Comparison of ENCODE assay signal across 9 cellular contexts in the genomic region with DNA sequence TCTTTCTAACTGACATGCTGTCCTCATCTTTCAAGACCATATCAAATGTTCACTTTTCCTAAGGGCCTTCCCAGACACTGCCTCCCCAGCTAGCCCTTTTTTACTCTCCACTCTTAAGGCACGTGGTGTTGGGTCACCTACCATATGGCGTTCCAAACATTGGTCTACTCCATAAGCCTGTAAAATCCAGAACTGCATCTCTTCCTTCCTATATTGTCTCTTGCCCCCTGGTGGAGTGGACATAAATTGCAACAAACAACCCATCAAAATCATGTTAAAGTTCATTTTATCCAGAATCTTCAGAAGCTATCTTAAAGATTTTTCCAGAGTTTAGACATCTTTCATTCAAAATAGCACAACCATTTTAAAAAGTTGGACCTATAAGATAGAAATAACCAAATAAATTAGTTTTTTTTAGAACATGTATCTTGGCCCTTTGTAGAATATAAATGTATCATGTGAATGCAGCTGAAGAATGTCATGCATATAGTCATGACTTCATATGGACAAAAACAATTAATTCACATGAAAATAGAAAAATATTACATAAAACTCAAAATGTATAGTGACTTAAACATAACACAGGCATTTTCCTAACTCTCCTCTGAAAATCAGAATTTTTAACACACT.
DNase-seq lines count a peak whose midpoint lies in the region; ATAC-seq, FAIRE-seq and TF ChIP-seq lines count a peak whose summit lies in the region.
"Had no signal": no experiment of that assay in that cellular context is flagged by ENCODE, and none has a peak within 500 bp of the region (broad histone marks: within the 10 kb centered on the region; RNA-seq: fewer than 3 reads in every experiment).

No MANE protein-coding gene starts in this region.

- H3K4me2 ChIP-seq in Loucy (ENCODE audit: low read depth, low read length, poor library complexity, severe bottlenecking) (no peak overlapping the region), K562 (ENCODE audit: insufficient read depth, low read length) (no peak overlapping the region), neural cell (ENCODE audit: low read length) (no peak overlapping the region)

- H3K9me1 ChIP-seq in K562 (ENCODE audit: control insufficient read depth, insufficient read depth, low read length): no peaks in the 10 kb centered on the region

- TF ChIP-seq CTCF in GM12865 (IDR thresholded peaks at IDR 0.05; ENCODE audit: insufficient read depth, low read depth, low read length, missing control alignments) (peak; percentile 59), Loucy (conservative IDR thresholded peaks at IDR 0.05; ENCODE audit: low read length) (peak; percentile 66), K562 (IDR thresholded peaks at IDR 0.05 in 2 of 3, conservative IDR thresholded peaks at IDR 0.05 in 1 of 3; ENCODE audit: insufficient read depth in 2 of 3, low read depth in 1 of 3, low read length in 3 of 3) (peak; percentile 46 to 75 (median 60); a peak in 5 of 6 replicates), neural cell (IDR thresholded peaks at IDR 0.05; ENCODE audit: poor library complexity, severe bottlenecking) (peak; percentile 32)

- intact Hi-C loops in K562 (cut with micrococcal nuclease): loop anchor here (1.0 to 10.0 kb wide), 4 partner anchors 281 to 887 kb away; no protein-coding TSS in a partner anchor

- H3K27ac ChIP-seq in K562 (ENCODE audit: extremely low read depth, low read depth, low read length) (no peak overlapping the region), neural cell (ENCODE audit: low read length) (no peak overlapping the region)

- BruUV-seq in K562 (replicated peaks; lab: Mats Ljungman, UMichigan): no TSS peak

- peak; percentile 73 for FAIRE-seq in A204.1 (lab: Jason Lieb, UNC)
- FAIRE-seq in K562 (lab: Jason Lieb, UNC): peak; percentile 51
- FAIRE-seq: endometrium had no signal

- H2AFZ ChIP-seq in Loucy (ENCODE audit: low read length) (no peak overlapping the region), K562 (ENCODE audit: low read depth, low read length) (no peak overlapping the region), neural cell (ENCODE audit: low read depth, low read length) (no peak overlapping the region)

- 6% methylated on average over 2 of the region's 2 CpGs for WGBS in K562 (ENCODE audit: insufficient coverage, low coverage, missing lambda C conversion rate)

- in situ Hi-C loops in K562 (cut with MboI): no loop called here

- H3K9ac ChIP-seq in Loucy (ENCODE audit: low read depth, low read length, poor library complexity, severe bottlenecking): no peak overlapping the region
- H3K9ac ChIP-seq in K562 (ENCODE audit: insufficient read depth in 1 of 2, low read depth in 2 of 2, low read length in 2 of 2): no peak overlapping the region
- no peak overlapping the region for H3K9ac ChIP-seq in neural cell (ENCODE audit: low read length)

- H3K4me3 ChIP-seq in GM12865 (ENCODE audit: low read depth, low read length): no peak overlapping the region
- H3K4me3 ChIP-seq in Loucy (ENCODE audit: low read length, poor library complexity, severe bottlenecking): no peak overlapping the region
- H3K4me3 ChIP-seq in K562: no peak overlapping the region
- no peak overlapping the region for H3K4me3 ChIP-seq in neural cell (ENCODE audit: low read length)

- DNase-seq in GM12865 (ENCODE audit: low read depth): peak; percentile 38
- DNase-seq in K562 (ENCODE audit: extremely low read depth in 1 of 4, low spot score in 3 of 4): peak; percentile 24 to 53 (median 50)
- DNase-seq in stimulated activated CD4-positive, alpha-beta T cell treated with anti-CD3 and anti-CD28 coated beads, Interleukin-12 subunit alpha, Interleukin-12 subunit beta, amount 100 ng/mL, for 4 hours: no peak

- H3K4me1 ChIP-seq in Loucy (ENCODE audit: insufficient read depth, low read length, poor library complexity, severe bottlenecking) (no peaks in the 10 kb centered on the region), K562 (replicated peaks in 1 of 2; ENCODE audit: control insufficient read depth in 2 of 2, insufficient read depth in 2 of 2, low read length in 2 of 2) (no peaks in the 10 kb centered on the region)

- H3K79me2 ChIP-seq in Loucy (ENCODE audit: insufficient read depth, low read length) (no peaks in the 10 kb centered on the region), K562 (ENCODE audit: control insufficient read depth, insufficient read depth, low read length) (no peaks in the 10 kb centered on the region), neural cell (replicated peaks; ENCODE audit: insufficient read depth, low read length) (no peaks in the 10 kb centered on the region)

- H4K20me1 ChIP-seq in Loucy (ENCODE audit: insufficient read depth, low read length, poor library complexity, severe bottlenecking): no peaks in the 10 kb centered on the region
- H4K20me1 ChIP-seq in K562 (replicated peaks; ENCODE audit: control insufficient read depth, insufficient read depth, low read length): no peaks in the 10 kb centered on the region
- no peaks in the 10 kb centered on the region for H4K20me1 ChIP-seq in neural cell (ENCODE audit: insufficient read depth)

- H3K9me3 ChIP-seq in Loucy (ENCODE audit: insufficient read depth, low read depth, low read length) (no peaks in the 10 kb centered on the region), K562 (replicated peaks; ENCODE audit: control insufficient read depth, insufficient read depth, low read depth, low read length) (no peaks in the 10 kb centered on the region; the same call in 1 of the 2 replicates), neural cell (ENCODE audit: low read length) (no peaks in the 10 kb centered on the region)

- peak; percentile 67 for ATAC-seq in K562
- ATAC-seq in esophagus mucosa: no peak
- no peak for ATAC-seq in GM19467 (IDR thresholded peaks at IDR 0.05; ENCODE audit: unreplicated experiment)

- TF ChIP-seq POLR2A in K562 (conservative IDR thresholded peaks at IDR 0.05): no peak

- no peaks in the 10 kb centered on the region for H3K9me2 ChIP-seq in Loucy (replicated peaks; ENCODE audit: low read depth, low read length)
- no peaks in the 10 kb centered on the region for H3K9me2 ChIP-seq in neural cell (ENCODE audit: insufficient read depth, low read length)

- H3F3A ChIP-seq in Loucy (ENCODE audit: low read depth) (no peaks in the 10 kb centered on the region), neural cell (ENCODE audit: insufficient read depth, low read length, poor library complexity, severe bottlenecking) (no peaks in the 10 kb centered on the region)

- CTCF ChIA-PET in K562 (lab: Yijun Ruan, JAX; ENCODE audit: low intra/inter-chr PET ratio): interaction anchor here (1.5 kb wide), 1 partner anchor 573 kb away, joined by 4 read pairs; no protein-coding TSS in a partner anchor

- peak; percentile 51 to 62 for TF ChIP-seq RAD21 in K562 (CRISPR knock-in tag; conservative IDR thresholded peaks at IDR 0.05 in 1 of 2, IDR thresholded peaks at IDR 0.05 in 1 of 2)
- peak; percentile 15 for TF ChIP-seq RAD21 in neural cell (conservative IDR thresholded peaks at IDR 0.05)

- POLR2A ChIA-PET in K562 (lab: Yijun Ruan, JAX): no interaction called here

- H3K36me3 ChIP-seq in Loucy (ENCODE audit: insufficient read depth, low read length) (no peaks in the 10 kb centered on the region), K562 (ENCODE audit: control insufficient read depth, insufficient read depth, low read length) (no peaks in the 10 kb centered on the region), neural cell (ENCODE audit: insufficient read depth, low read length) (no peaks in the 10 kb centered on the region)

- H3K27me3 ChIP-seq in Loucy (ENCODE audit: insufficient read depth, low read length, poor library complexity, severe bottlenecking): no peaks in the 10 kb centered on the region
- no peaks in the 10 kb centered on the region for H3K27me3 ChIP-seq in K562 (ENCODE audit: control insufficient read depth in 2 of 2, insufficient read depth in 2 of 2, low read length in 2 of 2)
- no peaks in the 10 kb centered on the region for H3K27me3 ChIP-seq in neural cell (ENCODE audit: insufficient read depth, low read depth, low read length)

- TF ChIP-seq EP300 in K562 (IDR thresholded peaks at IDR 0.05; ENCODE audit: low read length) (no peak), neural cell (conservative IDR thresholded peaks at IDR 0.05; ENCODE audit: poor library complexity, severe bottlenecking) (no peak)

TF ChIP-seq in K562, 482 proteins besides CTCF, POLR2A, EP300 and RAD21 (continues in another document):
- TF ChIP-seq ZNF384 (IDR thresholded peaks at IDR 0.05; ENCODE audit: low read depth, low read length) (no peak), ZNF644 (tag; IDR thresholded peaks at IDR 0.05; ENCODE audit: low read depth) (no peak), RFX1 (IDR thresholded peaks at IDR 0.05) (no peak)

TF ChIP-seq in neural cell, 6 proteins besides CTCF, POLR2A, EP300 and RAD21:
- TF ChIP-seq, protein P1, sequence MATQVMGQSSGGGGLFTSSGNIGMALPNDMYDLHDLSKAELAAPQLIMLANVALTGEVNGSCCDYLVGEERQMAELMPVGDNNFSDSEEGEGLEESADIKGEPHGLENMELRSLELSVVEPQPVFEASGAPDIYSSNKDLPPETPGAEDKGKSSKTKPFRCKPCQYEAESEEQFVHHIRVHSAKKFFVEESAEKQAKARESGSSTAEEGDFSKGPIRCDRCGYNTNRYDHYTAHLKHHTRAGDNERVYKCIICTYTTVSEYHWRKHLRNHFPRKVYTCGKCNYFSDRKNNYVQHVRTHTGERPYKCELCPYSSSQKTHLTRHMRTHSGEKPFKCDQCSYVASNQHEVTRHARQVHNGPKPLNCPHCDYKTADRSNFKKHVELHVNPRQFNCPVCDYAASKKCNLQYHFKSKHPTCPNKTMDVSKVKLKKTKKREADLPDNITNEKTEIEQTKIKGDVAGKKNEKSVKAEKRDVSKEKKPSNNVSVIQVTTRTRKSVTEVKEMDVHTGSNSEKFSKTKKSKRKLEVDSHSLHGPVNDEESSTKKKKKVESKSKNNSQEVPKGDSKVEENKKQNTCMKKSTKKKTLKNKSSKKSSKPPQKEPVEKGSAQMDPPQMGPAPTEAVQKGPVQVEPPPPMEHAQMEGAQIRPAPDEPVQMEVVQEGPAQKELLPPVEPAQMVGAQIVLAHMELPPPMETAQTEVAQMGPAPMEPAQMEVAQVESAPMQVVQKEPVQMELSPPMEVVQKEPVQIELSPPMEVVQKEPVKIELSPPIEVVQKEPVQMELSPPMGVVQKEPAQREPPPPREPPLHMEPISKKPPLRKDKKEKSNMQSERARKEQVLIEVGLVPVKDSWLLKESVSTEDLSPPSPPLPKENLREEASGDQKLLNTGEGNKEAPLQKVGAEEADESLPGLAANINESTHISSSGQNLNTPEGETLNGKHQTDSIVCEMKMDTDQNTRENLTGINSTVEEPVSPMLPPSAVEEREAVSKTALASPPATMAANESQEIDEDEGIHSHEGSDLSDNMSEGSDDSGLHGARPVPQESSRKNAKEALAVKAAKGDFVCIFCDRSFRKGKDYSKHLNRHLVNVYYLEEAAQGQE (IDR thresholded peaks at IDR 0.05; ENCODE audit: borderline replicate concordance): no peak
- TF ChIP-seq POLR2AphosphoS5 (IDR thresholded peaks at IDR 0.05) (no peak), TAF1 (IDR thresholded peaks at IDR 0.05; ENCODE audit: low read depth) (no peak), SMC3 (conservative IDR thresholded peaks at IDR 0.05; ENCODE audit: poor library complexity) (no peak), MXI1 (conservative IDR thresholded peaks at IDR 0.05; ENCODE audit: poor library complexity, severe bottlenecking) (no peak), EZH2 (IDR thresholded peaks at IDR 0.05; ENCODE audit: borderline replicate concordance, insufficient read depth, low read length, poor library complexity, severe bottlenecking) (no peak)
